In the genomic region with DNA sequence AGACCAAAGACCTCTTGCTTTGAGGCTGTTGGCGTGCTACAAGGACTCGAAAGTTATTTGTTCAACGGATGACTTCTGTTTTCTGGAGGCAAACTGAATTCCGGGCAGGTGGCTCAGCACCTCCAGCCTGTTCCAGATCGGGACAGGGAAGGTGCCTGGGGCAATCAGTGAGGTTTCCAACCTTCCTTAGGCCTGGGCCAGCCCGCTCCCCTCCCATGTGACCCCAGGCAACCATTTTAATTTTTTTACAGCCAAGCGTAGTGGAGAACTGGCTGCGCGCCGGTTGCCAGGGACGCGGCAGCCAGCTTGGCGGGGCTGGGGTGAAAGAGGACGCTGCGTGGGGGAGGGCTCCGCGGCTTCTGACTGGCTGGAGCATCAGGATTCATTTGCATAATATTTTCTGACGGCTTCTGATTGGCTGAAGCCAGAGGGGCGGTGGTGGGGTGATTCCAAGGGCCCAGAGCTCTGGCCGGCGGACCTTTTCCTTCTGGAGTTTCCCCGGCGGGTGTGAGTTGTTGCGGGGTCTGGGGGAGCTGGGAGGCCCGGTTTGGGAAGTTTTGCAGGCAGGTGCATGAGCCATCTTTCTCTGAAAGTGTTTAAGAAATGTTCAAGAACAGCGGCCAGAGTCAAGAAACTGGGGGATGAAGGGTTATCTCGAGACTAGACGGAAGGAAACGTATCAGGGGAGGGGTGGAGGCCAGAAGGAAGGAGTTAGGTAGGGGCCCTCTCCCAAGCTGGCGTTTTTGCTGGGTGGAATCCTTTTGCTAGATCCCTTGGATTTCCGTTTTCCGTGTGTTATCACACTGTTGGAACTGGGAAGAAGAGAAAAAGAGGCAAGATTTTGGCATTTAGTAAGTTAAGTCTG, we compare ENCODE assay signal across 1 cellular context.
TF ChIP-seq lines count a peak whose summit lies in the region.

A gene with protein sequence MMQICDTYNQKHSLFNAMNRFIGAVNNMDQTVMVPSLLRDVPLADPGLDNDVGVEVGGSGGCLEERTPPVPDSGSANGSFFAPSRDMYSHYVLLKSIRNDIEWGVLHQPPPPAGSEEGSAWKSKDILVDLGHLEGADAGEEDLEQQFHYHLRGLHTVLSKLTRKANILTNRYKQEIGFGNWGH (plus strand): TSS at position 479 of the 865 bp plus-strand sequence. CDS start 3,488 bp downstream, outside the sequence.

TF ChIP-seq in K562, 482 proteins besides CTCF, POLR2A, EP300 and RAD21 (continued from another document and continues in another):
- TF ChIP-seq, protein P1, sequence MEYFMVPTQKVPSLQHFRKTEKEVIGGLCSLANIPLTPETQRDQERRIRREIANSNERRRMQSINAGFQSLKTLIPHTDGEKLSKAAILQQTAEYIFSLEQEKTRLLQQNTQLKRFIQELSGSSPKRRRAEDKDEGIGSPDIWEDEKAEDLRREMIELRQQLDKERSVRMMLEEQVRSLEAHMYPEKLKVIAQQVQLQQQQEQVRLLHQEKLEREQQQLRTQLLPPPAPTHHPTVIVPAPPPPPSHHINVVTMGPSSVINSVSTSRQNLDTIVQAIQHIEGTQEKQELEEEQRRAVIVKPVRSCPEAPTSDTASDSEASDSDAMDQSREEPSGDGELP (CRISPR knock-in tag; IDR thresholded peaks at IDR 0.05; ENCODE audit: borderline replicate concordance), result peak; percentile 86
- TF ChIP-seq CC2D1A (IDR thresholded peaks at IDR 0.05) (no peak), ZC3H4 (CRISPR knock-in tag; IDR thresholded peaks at IDR 0.05; ENCODE audit: borderline replicate concordance) (no peak), MTA2 (IDR thresholded peaks at IDR 0.05; ENCODE audit: low read depth) (no peak), CREB1 (IDR thresholded peaks at IDR 0.05) (peak; percentile 52; the same call in 1 of the 2 replicates), CREB1 (CRISPR knock-in tag; IDR thresholded peaks at IDR 0.05) (peak; percentile 52; the same call in 1 of the 2 replicates), ERF (CRISPR knock-in tag; IDR thresholded peaks at IDR 0.05) (peak; percentile 60; the same call in 1 of the 2 replicates), ZNF217 (CRISPR knock-in tag; IDR thresholded peaks at IDR 0.05) (no peak), MAZ (CRISPR knock-in tag; conservative IDR thresholded peaks at IDR 0.05 in 1 of 2, IDR thresholded peaks at IDR 0.05 in 1 of 2) (peak in 1 of 2 experiments; percentile 45; a peak in 1 of 4 replicates), KLF10 (CRISPR knock-in tag; IDR thresholded peaks at IDR 0.05) (no peak), HNRNPL (IDR thresholded peaks at IDR 0.05; ENCODE audit: low read depth, low read length) (no peak), SRSF1 (IDR thresholded peaks at IDR 0.05; ENCODE audit: low read depth, low read length) (no peak), BRD9 (IDR thresholded peaks at IDR 0.05; ENCODE audit: low read depth, partially characterized antibody) (peak; percentile 28), ARID2 (IDR thresholded peaks at IDR 0.05) (no peak), ZNF436 (CRISPR knock-in tag; IDR thresholded peaks at IDR 0.05) (no peak), ELF2 (CRISPR knock-in tag; IDR thresholded peaks at IDR 0.05) (no peak), XRCC4 (IDR thresholded peaks at IDR 0.05; ENCODE audit: extremely low read depth, insufficient read depth, insufficient read length) (no peak), ZC3H8 (IDR thresholded peaks at IDR 0.05) (no peak), MAFF (IDR thresholded peaks at IDR 0.05; ENCODE audit: low read length) (0 out of 2 replicates have a peak, but pooled peaks have one; percentile 5), NR2C2 (CRISPR knock-in tag; IDR thresholded peaks at IDR 0.05) (no peak), NR2C2 (tag; IDR thresholded peaks at IDR 0.05) (peak; percentile 80), MTF1 (CRISPR knock-in tag; IDR thresholded peaks at IDR 0.05; ENCODE audit: borderline replicate concordance) (no peak), GTF2E2 (tag; IDR thresholded peaks at IDR 0.05) (peak; percentile 63; the same call in 1 of the 2 replicates), ZNF780A (CRISPR knock-in tag; IDR thresholded peaks at IDR 0.05) (no peak), POLR3A (IDR thresholded peaks at IDR 0.05; ENCODE audit: borderline replicate concordance, extremely low read depth, insufficient read depth, insufficient read length) (no peak), YY1 (IDR thresholded peaks at IDR 0.05; ENCODE audit: borderline replicate concordance in 1 of 3, control insufficient read depth in 1 of 3, extremely low read depth in 1 of 3, insufficient read depth in 3 of 3, insufficient read length in 1 of 3, insufficient replicate concordance in 2 of 3, low read depth in 1 of 3, low read length in 2 of 3) (peak; percentile 39 to 90 (median 81)), DMBX1 (CRISPR knock-in tag; IDR thresholded peaks at IDR 0.05; ENCODE audit: borderline replicate concordance) (no peak), LEF1 (IDR thresholded peaks at IDR 0.05) (no peak), TBP (optimal IDR thresholded peaks at IDR 0.05; ENCODE audit: low read depth, low read length) (peak; percentile 92), CHCHD3 (CRISPR knock-in tag; IDR thresholded peaks at IDR 0.05) (peak; percentile 83; the same call in 1 of the 2 replicates), ZNF444 (CRISPR knock-in tag; IDR thresholded peaks at IDR 0.05) (no peak)
- TF ChIP-seq, protein P2, sequence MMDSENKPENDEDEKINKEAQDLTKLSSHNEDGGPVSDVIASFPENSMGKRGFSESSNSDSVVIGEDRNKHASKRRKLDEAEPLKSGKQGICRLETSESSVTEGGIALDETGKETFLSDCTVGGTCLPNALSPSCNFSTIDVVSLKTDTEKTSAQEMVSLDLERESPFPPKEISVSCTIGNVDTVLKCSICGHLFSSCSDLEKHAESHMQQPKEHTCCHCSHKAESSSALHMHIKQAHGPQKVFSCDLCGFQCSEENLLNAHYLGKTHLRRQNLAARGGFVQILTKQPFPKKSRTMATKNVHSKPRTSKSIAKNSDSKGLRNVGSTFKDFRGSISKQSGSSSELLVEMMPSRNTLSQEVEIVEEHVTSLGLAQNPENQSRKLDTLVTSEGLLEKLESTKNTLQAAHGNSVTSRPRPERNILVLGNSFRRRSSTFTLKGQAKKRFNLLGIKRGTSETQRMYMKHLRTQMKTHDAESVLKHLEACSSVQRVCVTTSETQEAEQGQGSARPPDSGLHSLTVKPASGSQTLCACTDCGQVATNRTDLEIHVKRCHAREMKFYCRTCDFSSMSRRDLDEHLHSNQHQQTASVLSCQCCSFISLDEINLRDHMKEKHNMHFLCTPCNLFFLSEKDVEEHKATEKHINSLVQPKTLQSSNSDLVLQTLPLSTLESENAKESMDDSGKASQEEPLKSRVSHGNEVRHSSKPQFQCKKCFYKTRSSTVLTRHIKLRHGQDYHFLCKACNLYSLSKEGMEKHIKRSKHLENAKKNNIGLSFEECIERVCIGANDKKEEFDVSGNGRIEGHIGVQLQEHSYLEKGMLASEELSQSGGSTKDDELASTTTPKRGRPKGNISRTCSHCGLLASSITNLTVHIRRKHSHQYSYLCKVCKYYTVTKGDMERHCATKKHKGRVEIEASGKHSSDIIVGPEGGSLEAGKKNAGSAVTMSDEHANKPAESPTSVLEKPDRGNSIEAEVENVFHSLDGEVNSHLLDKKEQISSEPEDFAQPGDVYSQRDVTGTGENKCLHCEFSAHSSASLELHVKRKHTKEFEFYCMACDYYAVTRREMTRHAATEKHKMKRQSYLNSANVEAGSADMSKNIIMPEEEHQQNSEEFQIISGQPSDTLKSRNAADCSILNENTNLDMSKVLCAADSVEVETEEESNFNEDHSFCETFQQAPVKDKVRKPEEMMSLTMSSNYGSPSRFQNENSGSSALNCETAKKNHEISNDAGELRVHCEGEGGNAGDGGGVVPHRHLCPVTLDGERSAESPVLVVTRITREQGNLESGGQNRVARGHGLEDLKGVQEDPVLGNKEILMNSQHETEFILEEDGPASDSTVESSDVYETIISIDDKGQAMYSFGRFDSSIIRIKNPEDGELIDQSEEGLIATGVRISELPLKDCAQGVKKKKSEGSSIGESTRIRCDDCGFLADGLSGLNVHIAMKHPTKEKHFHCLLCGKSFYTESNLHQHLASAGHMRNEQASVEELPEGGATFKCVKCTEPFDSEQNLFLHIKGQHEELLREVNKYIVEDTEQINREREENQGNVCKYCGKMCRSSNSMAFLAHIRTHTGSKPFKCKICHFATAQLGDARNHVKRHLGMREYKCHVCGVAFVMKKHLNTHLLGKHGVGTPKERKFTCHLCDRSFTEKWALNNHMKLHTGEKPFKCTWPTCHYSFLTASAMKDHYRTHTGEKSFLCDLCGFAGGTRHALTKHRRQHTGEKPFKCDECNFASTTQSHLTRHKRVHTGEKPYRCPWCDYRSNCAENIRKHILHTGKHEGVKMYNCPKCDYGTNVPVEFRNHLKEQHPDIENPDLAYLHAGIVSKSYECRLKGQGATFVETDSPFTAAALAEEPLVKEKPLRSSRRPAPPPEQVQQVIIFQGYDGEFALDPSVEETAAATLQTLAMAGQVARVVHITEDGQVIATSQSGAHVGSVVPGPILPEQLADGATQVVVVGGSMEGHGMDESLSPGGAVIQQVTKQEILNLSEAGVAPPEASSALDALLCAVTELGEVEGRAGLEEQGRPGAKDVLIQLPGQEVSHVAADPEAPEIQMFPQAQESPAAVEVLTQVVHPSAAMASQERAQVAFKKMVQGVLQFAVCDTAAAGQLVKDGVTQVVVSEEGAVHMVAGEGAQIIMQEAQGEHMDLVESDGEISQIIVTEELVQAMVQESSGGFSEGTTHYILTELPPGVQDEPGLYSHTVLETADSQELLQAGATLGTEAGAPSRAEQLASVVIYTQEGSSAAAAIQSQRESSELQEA (IDR thresholded peaks at IDR 0.05; ENCODE audit: low read depth), result no peak
- TF ChIP-seq, protein P3, sequence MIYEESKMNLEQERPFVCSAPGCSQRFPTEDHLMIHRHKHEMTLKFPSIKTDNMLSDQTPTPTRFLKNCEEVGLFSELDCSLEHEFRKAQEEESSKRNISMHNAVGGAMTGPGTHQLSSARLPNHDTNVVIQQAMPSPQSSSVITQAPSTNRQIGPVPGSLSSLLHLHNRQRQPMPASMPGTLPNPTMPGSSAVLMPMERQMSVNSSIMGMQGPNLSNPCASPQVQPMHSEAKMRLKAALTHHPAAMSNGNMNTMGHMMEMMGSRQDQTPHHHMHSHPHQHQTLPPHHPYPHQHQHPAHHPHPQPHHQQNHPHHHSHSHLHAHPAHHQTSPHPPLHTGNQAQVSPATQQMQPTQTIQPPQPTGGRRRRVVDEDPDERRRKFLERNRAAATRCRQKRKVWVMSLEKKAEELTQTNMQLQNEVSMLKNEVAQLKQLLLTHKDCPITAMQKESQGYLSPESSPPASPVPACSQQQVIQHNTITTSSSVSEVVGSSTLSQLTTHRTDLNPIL (CRISPR knock-in tag; IDR thresholded peaks at IDR 0.05), result no peak
- TF ChIP-seq, protein P4, sequence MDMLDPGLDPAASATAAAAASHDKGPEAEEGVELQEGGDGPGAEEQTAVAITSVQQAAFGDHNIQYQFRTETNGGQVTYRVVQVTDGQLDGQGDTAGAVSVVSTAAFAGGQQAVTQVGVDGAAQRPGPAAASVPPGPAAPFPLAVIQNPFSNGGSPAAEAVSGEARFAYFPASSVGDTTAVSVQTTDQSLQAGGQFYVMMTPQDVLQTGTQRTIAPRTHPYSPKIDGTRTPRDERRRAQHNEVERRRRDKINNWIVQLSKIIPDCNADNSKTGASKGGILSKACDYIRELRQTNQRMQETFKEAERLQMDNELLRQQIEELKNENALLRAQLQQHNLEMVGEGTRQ (CRISPR knock-in tag; IDR thresholded peaks at IDR 0.05), result peak; percentile 77
- TF ChIP-seq, protein P5, sequence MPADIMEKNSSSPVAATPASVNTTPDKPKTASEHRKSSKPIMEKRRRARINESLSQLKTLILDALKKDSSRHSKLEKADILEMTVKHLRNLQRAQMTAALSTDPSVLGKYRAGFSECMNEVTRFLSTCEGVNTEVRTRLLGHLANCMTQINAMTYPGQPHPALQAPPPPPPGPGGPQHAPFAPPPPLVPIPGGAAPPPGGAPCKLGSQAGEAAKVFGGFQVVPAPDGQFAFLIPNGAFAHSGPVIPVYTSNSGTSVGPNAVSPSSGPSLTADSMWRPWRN (IDR thresholded peaks at IDR 0.05; ENCODE audit: low read depth), result no peak
- TF ChIP-seq, protein P6, sequence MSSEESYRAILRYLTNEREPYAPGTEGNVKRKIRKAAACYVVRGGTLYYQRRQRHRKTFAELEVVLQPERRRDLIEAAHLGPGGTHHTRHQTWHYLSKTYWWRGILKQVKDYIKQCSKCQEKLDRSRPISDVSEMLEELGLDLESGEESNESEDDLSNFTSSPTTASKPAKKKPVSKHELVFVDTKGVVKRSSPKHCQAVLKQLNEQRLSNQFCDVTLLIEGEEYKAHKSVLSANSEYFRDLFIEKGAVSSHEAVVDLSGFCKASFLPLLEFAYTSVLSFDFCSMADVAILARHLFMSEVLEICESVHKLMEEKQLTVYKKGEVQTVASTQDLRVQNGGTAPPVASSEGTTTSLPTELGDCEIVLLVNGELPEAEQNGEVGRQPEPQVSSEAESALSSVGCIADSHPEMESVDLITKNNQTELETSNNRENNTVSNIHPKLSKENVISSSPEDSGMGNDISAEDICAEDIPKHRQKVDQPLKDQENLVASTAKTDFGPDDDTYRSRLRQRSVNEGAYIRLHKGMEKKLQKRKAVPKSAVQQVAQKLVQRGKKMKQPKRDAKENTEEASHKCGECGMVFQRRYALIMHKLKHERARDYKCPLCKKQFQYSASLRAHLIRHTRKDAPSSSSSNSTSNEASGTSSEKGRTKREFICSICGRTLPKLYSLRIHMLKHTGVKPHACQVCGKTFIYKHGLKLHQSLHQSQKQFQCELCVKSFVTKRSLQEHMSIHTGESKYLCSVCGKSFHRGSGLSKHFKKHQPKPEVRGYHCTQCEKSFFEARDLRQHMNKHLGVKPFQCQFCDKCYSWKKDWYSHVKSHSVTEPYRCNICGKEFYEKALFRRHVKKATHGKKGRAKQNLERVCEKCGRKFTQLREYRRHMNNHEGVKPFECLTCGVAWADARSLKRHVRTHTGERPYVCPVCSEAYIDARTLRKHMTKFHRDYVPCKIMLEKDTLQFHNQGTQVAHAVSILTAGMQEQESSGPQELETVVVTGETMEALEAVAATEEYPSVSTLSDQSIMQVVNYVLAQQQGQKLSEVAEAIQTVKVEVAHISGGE (CRISPR knock-in tag; IDR thresholded peaks at IDR 0.05), result 0 out of 6 replicates have a peak, but pooled peaks of 1 of the 3 experiments have one; percentile 47
- TF ChIP-seq, protein P7, sequence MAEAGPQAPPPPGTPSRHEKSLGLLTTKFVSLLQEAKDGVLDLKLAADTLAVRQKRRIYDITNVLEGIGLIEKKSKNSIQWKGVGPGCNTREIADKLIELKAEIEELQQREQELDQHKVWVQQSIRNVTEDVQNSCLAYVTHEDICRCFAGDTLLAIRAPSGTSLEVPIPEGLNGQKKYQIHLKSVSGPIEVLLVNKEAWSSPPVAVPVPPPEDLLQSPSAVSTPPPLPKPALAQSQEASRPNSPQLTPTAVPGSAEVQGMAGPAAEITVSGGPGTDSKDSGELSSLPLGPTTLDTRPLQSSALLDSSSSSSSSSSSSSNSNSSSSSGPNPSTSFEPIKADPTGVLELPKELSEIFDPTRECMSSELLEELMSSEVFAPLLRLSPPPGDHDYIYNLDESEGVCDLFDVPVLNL (CRISPR knock-in tag; IDR thresholded peaks at IDR 0.05; ENCODE audit: low read depth), result no peak
- TF ChIP-seq, protein P8, sequence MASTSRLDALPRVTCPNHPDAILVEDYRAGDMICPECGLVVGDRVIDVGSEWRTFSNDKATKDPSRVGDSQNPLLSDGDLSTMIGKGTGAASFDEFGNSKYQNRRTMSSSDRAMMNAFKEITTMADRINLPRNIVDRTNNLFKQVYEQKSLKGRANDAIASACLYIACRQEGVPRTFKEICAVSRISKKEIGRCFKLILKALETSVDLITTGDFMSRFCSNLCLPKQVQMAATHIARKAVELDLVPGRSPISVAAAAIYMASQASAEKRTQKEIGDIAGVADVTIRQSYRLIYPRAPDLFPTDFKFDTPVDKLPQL (IDR thresholded peaks at IDR 0.05; ENCODE audit: extremely low read depth, insufficient read length), result no peak
- TF ChIP-seq, protein P9, sequence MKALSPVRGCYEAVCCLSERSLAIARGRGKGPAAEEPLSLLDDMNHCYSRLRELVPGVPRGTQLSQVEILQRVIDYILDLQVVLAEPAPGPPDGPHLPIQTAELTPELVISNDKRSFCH (CRISPR knock-in tag; IDR thresholded peaks at IDR 0.05), result no peak
- TF ChIP-seq, protein P9 (tag; IDR thresholded peaks at IDR 0.05), result 0 out of 2 replicates have a peak, but pooled peaks have one; percentile 20
